10 cellular contexts compared by ENCODE assay signal in the genomic region with DNA sequence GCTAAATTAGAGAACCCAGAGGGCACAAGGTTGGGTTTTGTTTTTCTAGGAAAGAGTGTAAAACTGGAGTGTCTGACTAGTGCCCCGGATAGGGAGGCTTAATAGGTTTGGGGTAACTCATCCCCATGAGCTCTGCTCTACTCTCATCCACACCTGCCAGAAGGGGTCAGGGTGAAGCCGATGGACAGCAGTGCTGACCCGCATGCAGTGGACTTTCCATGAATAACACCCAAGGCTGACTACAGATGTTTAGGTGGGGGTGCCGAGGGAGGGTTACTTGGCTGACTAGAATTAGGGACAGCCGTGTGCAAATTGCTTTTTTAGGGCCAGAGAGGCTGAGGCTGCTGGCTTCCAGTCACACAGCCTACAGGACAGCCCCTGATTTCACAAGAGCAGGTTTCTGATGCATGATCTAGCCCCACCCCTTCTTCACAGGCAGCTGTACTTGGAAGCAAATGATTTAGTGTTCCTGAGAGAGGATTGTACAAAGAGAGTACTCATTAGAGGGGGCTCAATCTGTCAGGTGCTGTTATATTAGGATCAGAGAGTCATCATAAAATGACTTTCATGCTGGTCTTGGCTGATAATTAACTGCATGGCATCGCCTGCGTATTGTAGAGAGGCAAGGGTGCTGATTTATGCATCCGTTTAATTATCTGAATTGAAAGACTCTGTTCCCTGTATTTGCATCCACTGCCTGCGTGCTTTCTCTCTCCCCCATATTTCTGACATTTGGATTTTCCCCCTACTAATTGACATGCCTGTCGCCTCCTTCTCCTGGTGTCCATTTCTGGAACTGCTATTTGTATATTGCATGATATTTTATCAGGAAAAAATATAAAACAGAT. TPM values are rescaled to one million over a fixed set of nuclear protein-coding genes. Genes with fewer than 3 reads are reported as not detected.
DNase-seq lines count a peak whose midpoint lies in the region; ATAC-seq, FAIRE-seq and TF ChIP-seq lines count a peak whose summit lies in the region.
"Had no signal": no experiment of that assay in that cellular context is flagged by ENCODE, and none has a peak within 500 bp of the region (broad histone marks: within the 10 kb centered on the region; RNA-seq: fewer than 3 reads in every experiment).

No MANE protein-coding gene starts in this region.

- H3K4me1 ChIP-seq in SK-N-SH (ENCODE audit: control insufficient read depth in 1 of 2, insufficient read depth in 2 of 2, low read depth in 1 of 2, low read length in 1 of 2) = peaks cover 12 to 35% of the 10 kb centered on the region in 2 experiments; a peak in 3 of 4 replicates
- H3K4me1 ChIP-seq in upper lobe of left lung = peaks cover 0 to 4% (median 0%) of the 10 kb centered on the region in 4 donors

- ATAC-seq in SK-N-SH treated with all-trans-retinoic acid at 6 μM for 48 hours (no peak), left ventricle myocardium superior (peak; percentile 72), upper lobe of left lung (ENCODE audit: low FRiP score in 2 of 2) (peak; percentile 41 to 49), GM18907 (IDR thresholded peaks at IDR 0.05; ENCODE audit: unreplicated experiment) (no peak)

- H3K27me3 Mint-ChIP-seq in activated CD4-positive, alpha-beta T cell treated with anti-CD3 and anti-CD28 coated beads, Interleukin-2, amount 10 ng/mL, durations not matched to agents 24 days and 14 days = peaks cover 8% of the 10 kb centered on the region

- peaks cover 91 to 97% of the 10 kb centered on the region in 2 experiments for H3K36me3 ChIP-seq in SK-N-SH (replicated peaks in 1 of 2; ENCODE audit: control insufficient read depth in 1 of 2, insufficient read depth in 2 of 2, low read length in 1 of 2)
- H3K36me3 ChIP-seq in upper lobe of left lung = no peaks in the 10 kb centered on the region

- H4K20me1 ChIP-seq in SK-N-SH (ENCODE audit: insufficient read depth) = peaks cover 97% of the 10 kb centered on the region

- CTCF ChIA-PET in SK-N-SH (lab: Yijun Ruan, JAX) = interaction anchor here (0.6 to 5.6 kb wide), 9 partner anchors 11 to 1461 kb away, joined by 3 to 148 read pairs (median 5); a partner anchor contains a TSS

- no peak overlapping the region for H3K9ac ChIP-seq in SK-N-SH

- peak overlapping the region; percentile 13; the same call in 1 of the 2 replicates for H3K4me2 ChIP-seq in SK-N-SH

- DNase-seq in SK-N-SH = peak; percentile 35
- DNase-seq in left ventricle myocardium superior = no peak
- DNase-seq in upper lobe of left lung = peak in 1 of 2 donors; percentile 49
- no peak for DNase-seq in GM19239 (ENCODE audit: insufficient read length, low spot score)
- no peak for DNase-seq in activated CD4-positive, alpha-beta T cell treated with anti-CD3 and anti-CD28 coated beads, Interleukin-2, amount 10 ng/mL, durations not matched to agents 24 days and 14 days

- H3K27me3 ChIP-seq in SK-N-SH (ENCODE audit: insufficient read depth) (no peaks in the 10 kb centered on the region), upper lobe of left lung (no peaks in the 10 kb centered on the region)

- H3K36me3 Mint-ChIP-seq in activated CD4-positive, alpha-beta T cell treated with anti-CD3 and anti-CD28 coated beads, Interleukin-2, amount 10 ng/mL, durations not matched to agents 24 days and 14 days (ENCODE audit: low read depth) = no peaks in the 10 kb centered on the region

- H3K4me1 Mint-ChIP-seq in activated CD4-positive, alpha-beta T cell treated with anti-CD3 and anti-CD28 coated beads, Interleukin-2, amount 10 ng/mL, durations not matched to agents 24 days and 14 days = no peaks in the 10 kb centered on the region

- peak; percentile 67 for TF ChIP-seq CTCF in SK-N-SH (IDR thresholded peaks at IDR 0.05)
- peak in 1 of 6 experiments; percentile 18 for TF ChIP-seq CTCF in upper lobe of left lung (IDR thresholded peaks at IDR 0.05)

- TF ChIP-seq EP300 in SK-N-SH (IDR thresholded peaks at IDR 0.05; ENCODE audit: borderline replicate concordance in 1 of 2, low read depth in 1 of 2, low read length in 1 of 2) (no peak), upper lobe of left lung (IDR thresholded peaks at IDR 0.05) (no peak)

- TF ChIP-seq RAD21 in SK-N-SH (IDR thresholded peaks at IDR 0.05; ENCODE audit: low read length) = peak; percentile 39; the same call in 1 of the 2 replicates

- no peaks in the 10 kb centered on the region for H3K9me3 Mint-ChIP-seq in activated CD4-positive, alpha-beta T cell treated with anti-CD3 and anti-CD28 coated beads, Interleukin-2, amount 10 ng/mL, durations not matched to agents 24 days and 14 days

- no peak overlapping the region for H3K27ac Mint-ChIP-seq in activated CD4-positive, alpha-beta T cell treated with anti-CD3 and anti-CD28 coated beads, Interleukin-2, amount 10 ng/mL, durations not matched to agents 24 days and 14 days

- no peaks in the 10 kb centered on the region for H3K9me2 ChIP-seq in SK-N-SH

- peaks cover 97% of the 10 kb centered on the region for H3K79me2 ChIP-seq in SK-N-SH (ENCODE audit: insufficient read depth)

- H3K9me3 ChIP-seq in SK-N-SH = no peaks in the 10 kb centered on the region
- H3K9me3 ChIP-seq in upper lobe of left lung = no peaks in the 10 kb centered on the region

- H3K27ac ChIP-seq in SK-N-SH (ENCODE audit: low read depth in 2 of 2, low read length in 1 of 2) = peak overlapping the region in 1 of 2 experiments; percentile 92; a peak in 2 of 4 replicates
- peak overlapping the region; percentile 24 for H3K27ac ChIP-seq in angular gyrus (ENCODE audit: low read depth, low read length)
- H3K27ac ChIP-seq in upper lobe of left lung = no peak overlapping the region

- H2AFZ ChIP-seq in SK-N-SH (ENCODE audit: low read depth) = no peak overlapping the region

- FAIRE-seq in GM19239 (lab: Jason Lieb, UNC) = no peak
- FAIRE-seq: frontal cortex, urothelium cell line had no signal

- H3K4me3 Mint-ChIP-seq in activated CD4-positive, alpha-beta T cell treated with anti-CD3 and anti-CD28 coated beads, Interleukin-2, amount 10 ng/mL, durations not matched to agents 24 days and 14 days = no peak overlapping the region

- POLR2A ChIA-PET in SK-N-SH (lab: Yijun Ruan, JAX) = no interaction called here

- peaks cover 83% of the 10 kb centered on the region for H3F3A ChIP-seq in SK-N-SH (replicated peaks; ENCODE audit: insufficient read depth)

- H3K4me3 ChIP-seq in SK-N-SH (ENCODE audit: low read depth in 2 of 2, low read length in 1 of 2) (no peak overlapping the region; a peak in 2 of 4 replicates), upper lobe of left lung (no peak overlapping the region)

- TF ChIP-seq POLR2A in upper lobe of left lung (IDR thresholded peaks at IDR 0.05) = no peak

- intact Hi-C loops in left ventricle myocardium superior (cut with micrococcal nuclease) = no loop called here
- intact Hi-C loops in activated CD4-positive, alpha-beta T cell treated with anti-CD3 and anti-CD28 coated beads, Interleukin-2, amount 10 ng/mL, durations not matched to agents 24 days and 14 days (cut with micrococcal nuclease) = no loop called here

- WGBS in SK-N-SH (ENCODE audit: low lambda C conversion rate) = 80% methylated on average over 10 of the region's 10 CpGs
- WGBS in upper lobe of left lung, 2 donors = 68 to 76% methylated on average over 10 of the region's 10 CpGs

TF ChIP-seq in SK-N-SH, 30 proteins besides CTCF, POLR2A, EP300 and RAD21 (continues in another document):
- TF ChIP-seq MEF2A (IDR thresholded peaks at IDR 0.05; ENCODE audit: borderline replicate concordance, low read depth) (no peak), ELF1 (IDR thresholded peaks at IDR 0.05) (no peak), SIN3A (IDR thresholded peaks at IDR 0.05; ENCODE audit: borderline replicate concordance, low read depth, low read length) (no peak)

TF ChIP-seq in SK-N-SH treated with all-trans-retinoic acid at 6 μM for 48 hours, 23 proteins besides CTCF, POLR2A, EP300 and RAD21 (continues in another document):
- TF ChIP-seq ZNF565 (CRISPR knock-in tag; conservative IDR thresholded peaks at IDR 0.05; ENCODE audit: low read depth) (no peak), BACH2 (CRISPR knock-in tag; IDR thresholded peaks at IDR 0.05; ENCODE audit: borderline replicate concordance) (no peak), CSDC2 (CRISPR knock-in tag; IDR thresholded peaks at IDR 0.05) (no peak), PPARA (CRISPR knock-in tag; IDR thresholded peaks at IDR 0.05; ENCODE audit: borderline replicate concordance) (no peak), OSR1 (CRISPR knock-in tag; IDR thresholded peaks at IDR 0.05) (no peak), ESRRG (CRISPR knock-in tag; IDR thresholded peaks at IDR 0.05) (no peak), RARB (CRISPR knock-in tag; IDR thresholded peaks at IDR 0.05) (no peak), GLIS3 (CRISPR knock-in tag; IDR thresholded peaks at IDR 0.05) (no peak)
- TF ChIP-seq, protein P1, sequence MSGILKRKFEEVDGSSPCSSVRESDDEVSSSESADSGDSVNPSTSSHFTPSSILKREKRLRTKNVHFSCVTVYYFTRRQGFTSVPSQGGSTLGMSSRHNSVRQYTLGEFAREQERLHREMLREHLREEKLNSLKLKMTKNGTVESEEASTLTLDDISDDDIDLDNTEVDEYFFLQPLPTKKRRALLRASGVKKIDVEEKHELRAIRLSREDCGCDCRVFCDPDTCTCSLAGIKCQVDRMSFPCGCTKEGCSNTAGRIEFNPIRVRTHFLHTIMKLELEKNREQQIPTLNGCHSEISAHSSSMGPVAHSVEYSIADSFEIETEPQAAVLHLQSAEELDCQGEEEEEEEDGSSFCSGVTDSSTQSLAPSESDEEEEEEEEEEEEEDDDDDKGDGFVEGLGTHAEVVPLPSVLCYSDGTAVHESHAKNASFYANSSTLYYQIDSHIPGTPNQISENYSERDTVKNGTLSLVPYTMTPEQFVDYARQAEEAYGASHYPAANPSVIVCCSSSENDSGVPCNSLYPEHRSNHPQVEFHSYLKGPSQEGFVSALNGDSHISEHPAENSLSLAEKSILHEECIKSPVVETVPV (CRISPR knock-in tag; IDR thresholded peaks at IDR 0.05) = no peak

RNA-seq across cellular contexts. Expression of a gene that starts 9.5 kb away (rescaled TPM):
- 81.0 and 110 TPM in 2 replicates for polyA plus RNA-seq in SK-N-SH (2012; rRNA removed)
- polyA plus RNA-seq in SK-N-SH (2012; cell fraction: cytosol; rRNA removed) = 68.9 and 78.0 TPM in 2 replicates
- 100 and 120 TPM in 2 replicates for polyA plus RNA-seq in SK-N-SH (2012; cell fraction: nucleus; rRNA removed)
- total RNA-seq in left ventricle myocardium superior = 1.5 TPM
- total RNA-seq in upper lobe of left lung = 10 to 100 TPM in 4 of 6 donors, 1 to 10 TPM in 2; 2.1 to 76.5 (median 42.4) TPM
- total RNA-seq in activated CD4-positive, alpha-beta T cell treated with anti-CD3 and anti-CD28 coated beads, Interleukin-2, amount 10 ng/mL, durations not matched to agents 24 days and 14 days = 1.2 and 1.9 TPM in 2 replicates

Comparison
In these comparisons a context has a peak if more than half of its experiments do, and no peak if none do; other contexts are left out.
1. ATAC-seq: peak in left ventricle myocardium superior (single experiment) and upper lobe of left lung (2 of 2); none in SK-N-SH treated with all-trans-retinoic acid at 6 μM for 48 hours (single experiment) and GM18907 (single experiment).